ENCODE assay signal across 9 cellular contexts in genomic region chr12:8609061-8609570, GRCh38. TPM values are rescaled to one million over a fixed set of nuclear protein-coding genes. Genes with fewer than 3 reads are reported as not detected.
DNase-seq lines count a peak whose midpoint lies in the region; ATAC-seq and TF ChIP-seq lines count a peak whose summit lies in the region.
"Had no signal": no experiment of that assay in that cellular context is flagged by ENCODE, and none has a peak within 500 bp of the region (broad histone marks: within the 10 kb centered on the region; RNA-seq: fewer than 3 reads in every experiment).

No MANE protein-coding gene starts in this region.

- no peak for TF ChIP-seq POLR2A in transverse colon (IDR thresholded peaks at IDR 0.05)

- in situ Hi-C loops in transverse colon (cut with MboI; ENCODE audit: low pct_ligation_motif_present in 1 of 4, low pct_unique_long_range_greater_than_20kb in 1 of 4, low sequenced_read_pairs in 3 of 4) = no loop called here

- no peak overlapping the region for H3K27ac ChIP-seq in transverse colon

- no peaks in the 10 kb centered on the region for H3K9me3 ChIP-seq in transverse colon

- H3K36me3 ChIP-seq in GM06990 (ENCODE audit: control insufficient read depth, insufficient read depth, low read length) = peaks cover 14% of the 10 kb centered on the region
- no peaks in the 10 kb centered on the region for H3K36me3 ChIP-seq in transverse colon

- H3K27me3 ChIP-seq in GM06990 (replicated peaks; ENCODE audit: control insufficient read depth, insufficient read depth, low read length) (no peaks in the 10 kb centered on the region), transverse colon (no peaks in the 10 kb centered on the region)

- H3K4me1 ChIP-seq in transverse colon = no peaks in the 10 kb centered on the region

- no peak for TF ChIP-seq EP300 in transverse colon (IDR thresholded peaks at IDR 0.05; ENCODE audit: low read depth)

- TF ChIP-seq CTCF in GM06990 (IDR thresholded peaks at IDR 0.05; ENCODE audit: insufficient read depth, low read length, poor library complexity, severe bottlenecking) = peak; percentile 85
- TF ChIP-seq CTCF in transverse colon (IDR thresholded peaks at IDR 0.05) = peak; percentile 29 to 52 (median 41)

- ATAC-seq in left colon (no peak), HG03571 (IDR thresholded peaks at IDR 0.05; ENCODE audit: unreplicated experiment) (no peak)

- WGBS in transverse colon (ENCODE audit: low coverage in 1 of 2), 2 donors = 0 to 10% methylated on average over 4 to 5 of the region's 5 CpGs

- peak; percentile 64 for DNase-seq in AG08396 (ENCODE audit: low spot score)
- no peak for DNase-seq in GM06990 (ENCODE audit: extremely low read depth, insufficient read length)
- DNase-seq in NCI-H1930 (lab: John Stamatoyannopoulos, UW) = peak; percentile 7 to 36
- peak; percentile 11 for DNase-seq in amniotic stem cell (lab: John Stamatoyannopoulos, UW)
- peak; percentile 58 for DNase-seq in inferior parietal cortex (ENCODE audit: extremely low spot score)
- no peak for DNase-seq in transverse colon
- no peak for DNase-seq in left colon

- intact Hi-C loops in transverse colon (cut with DNase I; ENCODE audit: low total_unique reads) = no loop called here
- intact Hi-C loops in left colon (cut with DNase I, micrococcal nuclease) = no loop called here

- peak overlapping the region; percentile 56 for H3K4me3 ChIP-seq in GM06990 (replicated peaks; ENCODE audit: low read depth, low read length)
- H3K4me3 ChIP-seq in transverse colon = no peak overlapping the region

RNA-seq across cellular contexts. Expression of gene AICDA, which starts 3.5 kb away (rescaled TPM):
- total RNA-seq in transverse colon (not detected), left colon (not detected)
- total RNA-seq: skeletal muscle tissue had no signal

RNA-seq across cellular contexts. Expression of gene MFAP5, which starts 53.5 kb away (rescaled TPM):
- total RNA-seq in transverse colon (10 to 100 TPM; 16.9 to 32.8 (median 22.0) TPM), left colon (10 to 100 TPM; 10.9 to 18.4 TPM)

Comparison
In these comparisons a context has a peak if more than half of its experiments do, and no peak if none do; other contexts are left out.
1. DNase-seq: peak in AG08396 (single experiment), NCI-H1930 (2 of 2), amniotic stem cell (single experiment) and inferior parietal cortex (single experiment); none in GM06990 (single experiment), transverse colon (single experiment) and left colon (0 of 2).